In the genomic region with DNA sequence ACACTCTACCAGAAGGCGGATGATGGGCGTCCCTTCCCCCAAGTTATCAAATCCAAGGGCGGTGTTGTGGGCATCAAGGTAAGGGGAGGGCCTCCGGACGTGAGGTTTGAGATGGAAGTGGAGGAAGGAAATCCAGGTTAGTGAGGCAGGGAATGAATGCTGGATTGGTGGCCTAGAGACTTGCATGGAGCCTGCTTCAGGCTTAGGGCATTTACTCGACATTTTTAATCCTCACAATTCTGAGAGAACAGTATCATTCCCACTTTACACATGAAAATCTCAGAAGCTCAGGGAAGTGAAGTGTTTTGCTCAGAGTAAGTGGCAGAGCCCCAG, we compare ENCODE assay signal across 1 cellular context.
TF ChIP-seq lines count a peak whose summit lies in the region.

No MANE protein-coding gene starts in this region.

TF ChIP-seq in GM12878, 131 proteins besides CTCF, POLR2A, EP300 and RAD21:
- no peak for TF ChIP-seq POLR2AphosphoS2 (IDR thresholded peaks at IDR 0.05; ENCODE audit: low read depth, low read length)
- no peak for TF ChIP-seq PML (IDR thresholded peaks at IDR 0.05; ENCODE audit: low read length)
- TF ChIP-seq IKZF1 (conservative IDR thresholded peaks at IDR 0.05) = no peak
- no peak for TF ChIP-seq ZZZ3 (IDR thresholded peaks at IDR 0.05; ENCODE audit: control insufficient read depth, insufficient read length, low read depth)
- TF ChIP-seq, protein P1, sequence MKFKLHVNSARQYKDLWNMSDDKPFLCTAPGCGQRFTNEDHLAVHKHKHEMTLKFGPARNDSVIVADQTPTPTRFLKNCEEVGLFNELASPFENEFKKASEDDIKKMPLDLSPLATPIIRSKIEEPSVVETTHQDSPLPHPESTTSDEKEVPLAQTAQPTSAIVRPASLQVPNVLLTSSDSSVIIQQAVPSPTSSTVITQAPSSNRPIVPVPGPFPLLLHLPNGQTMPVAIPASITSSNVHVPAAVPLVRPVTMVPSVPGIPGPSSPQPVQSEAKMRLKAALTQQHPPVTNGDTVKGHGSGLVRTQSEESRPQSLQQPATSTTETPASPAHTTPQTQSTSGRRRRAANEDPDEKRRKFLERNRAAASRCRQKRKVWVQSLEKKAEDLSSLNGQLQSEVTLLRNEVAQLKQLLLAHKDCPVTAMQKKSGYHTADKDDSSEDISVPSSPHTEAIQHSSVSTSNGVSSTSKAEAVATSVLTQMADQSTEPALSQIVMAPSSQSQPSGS (IDR thresholded peaks at IDR 0.05; ENCODE audit: low read length) = no peak
- TF ChIP-seq NFIC (IDR thresholded peaks at IDR 0.05; ENCODE audit: low read depth, low read length) = no peak
- TF ChIP-seq NFYA (IDR thresholded peaks at IDR 0.05; ENCODE audit: borderline replicate concordance, low read depth, low read length) = no peak
- TF ChIP-seq JUND (IDR thresholded peaks at IDR 0.05; ENCODE audit: low read depth, low read length) = no peak
- TF ChIP-seq YY1 (IDR thresholded peaks at IDR 0.05; ENCODE audit: low read depth, low read length) = no peak
- TF ChIP-seq MTA2 (IDR thresholded peaks at IDR 0.05; ENCODE audit: low read depth) = no peak
